ENCODE assay signal across 1 cellular context in the genomic region with DNA sequence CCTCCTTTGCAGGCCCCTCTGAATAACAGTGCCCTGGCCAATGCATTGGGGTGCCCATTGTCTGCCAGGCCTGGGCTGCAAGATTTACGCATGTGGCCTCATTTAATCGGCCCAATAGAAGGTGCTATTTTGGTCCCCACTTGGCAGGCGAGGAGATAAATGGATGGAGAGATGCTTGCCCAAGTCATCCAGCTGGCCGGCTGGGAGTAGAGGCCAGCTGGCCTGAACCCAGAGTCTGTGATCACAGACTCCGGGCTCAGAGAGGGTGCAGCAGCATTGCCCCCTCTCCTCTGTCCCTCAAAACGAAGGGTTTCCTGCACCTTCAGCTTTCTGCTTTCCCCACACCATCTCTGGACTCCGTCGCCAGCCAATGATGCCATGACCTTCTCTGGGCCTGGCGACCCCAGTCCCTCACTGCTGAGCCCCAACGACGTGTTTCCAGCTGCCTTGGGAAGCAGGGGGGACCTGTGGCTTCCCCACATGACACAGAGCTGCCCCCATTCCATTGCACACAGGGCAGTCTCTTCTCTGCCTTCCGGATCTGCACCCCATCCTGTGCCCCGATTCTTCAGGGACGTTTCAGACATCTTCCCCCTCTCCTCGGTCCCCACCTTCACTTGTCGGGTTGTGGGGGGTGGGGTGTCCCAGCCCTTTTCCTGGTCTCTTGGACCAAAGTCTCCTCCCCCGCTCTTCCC.
TF ChIP-seq lines count a peak whose summit lies in the region.

No MANE protein-coding gene starts in this region.

TF ChIP-seq in H1, 55 proteins besides CTCF, POLR2A, EP300 and RAD21:
- TF ChIP-seq HDAC2 (IDR thresholded peaks at IDR 0.05; ENCODE audit: borderline replicate concordance in 1 of 2, low read depth in 2 of 2, low read length in 2 of 2), result no peak
- TF ChIP-seq JUN (IDR thresholded peaks at IDR 0.05; ENCODE audit: low read depth, low read length), result no peak
- TF ChIP-seq CBX8 (IDR thresholded peaks at IDR 0.05; ENCODE audit: borderline replicate concordance, low read depth, low read length), result no peak
TF ChIP-seq in H1: peak in this region for 0.
